8 cellular contexts compared by ENCODE assay signal in the genomic region with DNA sequence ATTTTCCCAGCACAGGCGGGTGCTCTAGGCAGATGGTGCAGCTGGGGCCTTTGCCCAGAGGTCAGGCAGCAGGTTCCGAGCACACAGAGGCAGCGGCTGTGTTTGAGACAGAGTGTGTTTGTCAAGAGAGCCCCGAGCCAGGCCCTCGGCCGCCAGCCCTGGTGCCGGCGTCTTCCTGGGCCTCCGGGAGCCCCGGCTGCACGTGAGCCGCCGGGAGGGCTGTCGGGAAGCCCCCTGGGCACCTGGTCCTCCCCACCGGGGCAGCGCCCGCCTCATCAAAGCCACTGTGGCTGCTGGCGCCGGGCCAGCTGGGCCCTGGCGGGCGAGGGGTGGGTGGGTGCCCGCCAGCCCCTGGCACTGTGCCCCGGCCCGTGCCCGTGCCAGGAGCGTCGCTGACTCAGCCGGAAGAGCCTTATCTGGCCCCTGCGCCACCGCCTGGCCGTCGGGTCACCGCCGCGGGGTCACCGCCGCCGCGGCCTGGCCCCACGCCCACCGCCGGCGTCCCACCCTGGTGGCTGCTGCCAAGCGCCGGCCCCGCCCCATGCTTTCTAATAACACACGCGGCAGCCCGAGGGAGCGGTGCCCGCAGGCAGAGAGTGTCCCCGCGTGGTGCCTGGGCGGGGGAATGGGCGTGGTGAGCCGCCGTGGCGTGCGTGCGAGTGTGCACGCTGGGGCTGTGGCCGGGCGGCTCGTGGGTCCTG. TPM values are rescaled to one million over a fixed set of nuclear protein-coding genes. Genes with fewer than 3 reads are reported as not detected.
DNase-seq lines count a peak whose midpoint lies in the region; ATAC-seq, FAIRE-seq and TF ChIP-seq lines count a peak whose summit lies in the region.

No MANE protein-coding gene starts in this region.

- peak overlapping the region; percentile 18; the same call in 1 of the 2 replicates for H3K9ac ChIP-seq in GM12878 (ENCODE audit: control insufficient read depth, insufficient read depth, low read length)

- DNase-seq in DMS53 (lab: John Stamatoyannopoulos, UW), result peak; percentile 78
- DNase-seq in T-helper 22 cell (ENCODE audit: low read depth), result peak; percentile 75
- DNase-seq in GM12878 (ENCODE audit: low read depth, low spot score), result no peak
- peak; percentile 80 to 86 for DNase-seq in left colon
- peak in 2 of 3 experiments; percentile 36 to 62 for DNase-seq in stimulated activated CD4-positive, alpha-beta T cell treated with anti-CD3 and anti-CD28 coated beads, TNF-alpha, amount 100 ng/mL, for 24 hours (ENCODE audit: low read depth in 3 of 3)
- DNase-seq in WERI-Rb-1, result no peak

- no peak for TF ChIP-seq CTCF in GM12878 (IDR thresholded peaks at IDR 0.05 in 2 of 3, conservative IDR thresholded peaks at IDR 0.05 in 1 of 3; ENCODE audit: control insufficient read depth in 2 of 3, extremely low read depth in 1 of 3, insufficient read depth in 1 of 3, low read depth in 3 of 3, low read length in 3 of 3)
- no peak for TF ChIP-seq CTCF in WERI-Rb-1 (IDR thresholded peaks at IDR 0.05; ENCODE audit: low read depth, low read length)

- peaks cover 30% of the 10 kb centered on the region in 2 experiments for H3K36me3 ChIP-seq in GM12878 (ENCODE audit: control insufficient read depth in 2 of 2, insufficient read depth in 2 of 2, low read length in 1 of 2)
- H3K36me3 ChIP-seq in WERI-Rb-1, result peaks cover 27% of the 10 kb centered on the region

- no peaks in the 10 kb centered on the region for H3K27me3 ChIP-seq in GM12878 (replicated peaks in 1 of 2; ENCODE audit: control insufficient read depth in 2 of 2, insufficient read depth in 2 of 2, low read length in 1 of 2)
- H3K27me3 ChIP-seq in WERI-Rb-1 (ENCODE audit: insufficient read depth, low read depth, severe bottlenecking), result no peaks in the 10 kb centered on the region

- no peak for FAIRE-seq in GM12878 (lab: Jason Lieb, UNC)

- H3K79me2 ChIP-seq in GM12878 (ENCODE audit: control insufficient read depth, insufficient read depth, low read length), result peaks cover 64% of the 10 kb centered on the region

- H3K4me3 ChIP-seq in GM12878 (peak overlapping the region; percentile 37; the same call in 1 of the 2 replicates), WERI-Rb-1 (ENCODE audit: low read depth, low read length) (no peak overlapping the region)

- SMC1A ChIA-PET in GM12878 (lab: Charles Lee; ENCODE audit: uncharacterized antibody, unreplicated experiment), result no interaction called here

- RAD21 ChIA-PET in GM12878 (lab: Charles Lee; ENCODE audit: unreplicated experiment), result no interaction called here

- ATAC-seq in HG03439 (IDR thresholded peaks at IDR 0.05; ENCODE audit: unreplicated experiment), result peak; percentile 33
- ATAC-seq in GM12878, result no peak
- ATAC-seq in left colon, result peak; percentile 80
- no peak for ATAC-seq in HG03039 (IDR thresholded peaks at IDR 0.05; ENCODE audit: unreplicated experiment)

- H3K4me1 ChIP-seq in GM12878 (ENCODE audit: control insufficient read depth, insufficient read depth, low read length), result peaks cover 7% of the 10 kb centered on the region

- intact Hi-C loops in GM12878 (cut with micrococcal nuclease; ENCODE audit: unreplicated experiment) (no loop called here), left colon (cut with DNase I, micrococcal nuclease) (no loop called here)

- 3% methylated on average over 59 of the region's 64 CpGs for WGBS in GM12878 (ENCODE audit: insufficient coverage, insufficient replicate concordance, low lambda C conversion rate, missing lambda C conversion rate)

- POLR2A ChIA-PET in GM12878 (lab: Charles Lee), result interaction anchor here (0.5 kb wide), 1 partner anchor 31 kb away, joined by 3 read pairs; no protein-coding TSS in a partner anchor

- TF ChIP-seq RAD21 in GM12878 (IDR thresholded peaks at IDR 0.05; ENCODE audit: insufficient read depth, low read depth, low read length), result no peak

- H4K20me1 ChIP-seq in GM12878 (ENCODE audit: control insufficient read depth, insufficient read depth), result no peaks in the 10 kb centered on the region; the same call in 1 of the 2 replicates

- H2AFZ ChIP-seq in GM12878 (ENCODE audit: control insufficient read depth, low read depth, low read length), result no peak overlapping the region

- H3K9me3 ChIP-seq in GM12878 (replicated peaks; ENCODE audit: control insufficient read depth, insufficient read depth, low read length), result peaks cover 4% of the 10 kb centered on the region
- no peaks in the 10 kb centered on the region for H3K9me3 ChIP-seq in WERI-Rb-1 (ENCODE audit: severe bottlenecking)

- BruUV-seq in GM12878 (replicated peaks; lab: Mats Ljungman, UMichigan), result no TSS peak

- no peak; the same call in none of the 2 replicates for TF ChIP-seq POLR2A in GM12878 (IDR thresholded peaks at IDR 0.05; ENCODE audit: low read depth, low read length)

- TF ChIP-seq EP300 in GM12878 (IDR thresholded peaks at IDR 0.05; ENCODE audit: borderline replicate concordance in 1 of 2, control insufficient read depth in 1 of 2, low read depth in 2 of 2, low read length in 2 of 2), result no peak

- CTCF ChIA-PET in GM12878 (lab: Yijun Ruan, JAX), result no interaction called here

- H3K4me2 ChIP-seq in GM12878 (ENCODE audit: control insufficient read depth, insufficient read depth), result peak overlapping the region; percentile 79

- in situ Hi-C loops in GM12878 (cut with MboI), result no loop called here

- peak overlapping the region; percentile 58 for H3K27ac ChIP-seq in GM12878 (ENCODE audit: control insufficient read depth, insufficient read depth)
- H3K27ac ChIP-seq in WERI-Rb-1, result no peak overlapping the region

RNA-seq across cellular contexts. Expression of gene ARID3A, which starts 14.9 kb away (rescaled TPM):
- 148 and 152 TPM in 2 replicates for total RNA-seq in GM12878 (2013; cell fraction: nucleolus; rRNA removed)
- total RNA-seq in GM12878 (2014; rRNA removed) (30.2 and 34.2 TPM in 2 replicates), GM12878 (2014; rRNA removed; fragmentation: Illumina TruSeq; extraction: Trizol) (18.3 and 23.6 TPM in 2 replicates), GM12878 (2021) (68.3 and 70.0 TPM in 2 replicates), left colon (10 to 100 TPM; 10.7 to 11.6 TPM)
- 10.8 TPM for polyA plus RNA-seq in GM12878 (2011; ENCODE audit: low read depth)
- polyA plus RNA-seq in GM12878 (2011; rRNA removed) (6.5 and 17.1 TPM in 2 replicates), GM12878 (2014; fragmentation: Illumina TruSeq; extraction: Trizol) (5.7 and 16.3 TPM in 2 replicates), GM12878 (2014; fragmentation: Nextera tagmentation; extraction: Ambion mirVana) (1 to 10 TPM in 1 of 2 experiments, under 1 TPM in 1; 0.76 to 1.6 TPM), GM12878 (2014; rRNA removed) (37.0 and 45.1 TPM in 2 replicates), GM12878 (2016; fragmentation: Nextera tagmentation; extraction: Ambion mirVana) (1 to 10 TPM; 8.9 to 9.6 TPM)
- polyA plus RNA-seq in GM12878 (2011; cell fraction: cytosol; rRNA removed), result 22.9 and 33.7 TPM in 2 replicates
- 52.3 and 76.3 TPM in 2 replicates for polyA plus RNA-seq in GM12878 (2011; cell fraction: nucleus; rRNA removed)
- polyA plus RNA-seq in GM12878 (2012), result 33.7 and 35.9 TPM in 2 replicates
- 42.1 and 69.0 TPM in 2 replicates for polyA minus RNA-seq in GM12878 (2011; rRNA and poly(A)+ RNA removed)
- polyA minus RNA-seq in GM12878 (2011; cell fraction: cytosol; rRNA and poly(A)+ RNA removed), result 48.9 and 50.8 TPM in 2 replicates
- polyA minus RNA-seq in GM12878 (2011; cell fraction: nucleus; rRNA and poly(A)+ RNA removed), result 33.1 and 53.2 TPM in 2 replicates

RNA-seq across cellular contexts. Expression of gene KISS1R, which starts 23.6 kb away (rescaled TPM):
- 16.9 and 18.1 TPM in 2 replicates for total RNA-seq in GM12878 (2013; cell fraction: nucleolus; rRNA removed)
- total RNA-seq in GM12878 (2014; rRNA removed), result 0.60 and 2.7 TPM in 2 replicates
- not detected in 2 replicates for total RNA-seq in GM12878 (2014; rRNA removed; fragmentation: Illumina TruSeq; extraction: Trizol)
- total RNA-seq in GM12878 (2021), result 1.8 TPM in 2 replicates
- 0.30 TPM for polyA plus RNA-seq in GM12878 (2011; ENCODE audit: low read depth)
- 1.6 and 2.8 TPM in 2 replicates for polyA plus RNA-seq in GM12878 (2011; rRNA removed)
- polyA plus RNA-seq in GM12878 (2011; cell fraction: cytosol; rRNA removed), result 2.7 and 4.7 TPM in 2 replicates
- 19.3 and 20.1 TPM in 2 replicates for polyA plus RNA-seq in GM12878 (2011; cell fraction: nucleus; rRNA removed)
- 1.9 and 2.3 TPM in 2 replicates for polyA plus RNA-seq in GM12878 (2012)
- polyA plus RNA-seq in GM12878 (2014; fragmentation: Illumina TruSeq; extraction: Trizol), result not detected in 2 replicates
- under 1 TPM in 1 of 2 experiments, not detected in 1; 0.13 TPM for polyA plus RNA-seq in GM12878 (2014; fragmentation: Nextera tagmentation; extraction: Ambion mirVana)
- 0.83 and 2.1 TPM in 2 replicates for polyA plus RNA-seq in GM12878 (2014; rRNA removed)
- 1 to 10 TPM in 1 of 2 experiments, under 1 TPM in 1; 0.14 to 1.4 TPM for polyA plus RNA-seq in GM12878 (2016; fragmentation: Nextera tagmentation; extraction: Ambion mirVana)
- polyA minus RNA-seq in GM12878 (2011; rRNA and poly(A)+ RNA removed), result 0.29 and 1.3 TPM in 2 replicates
- polyA minus RNA-seq in GM12878 (2011; cell fraction: cytosol; rRNA and poly(A)+ RNA removed), result 1.9 and 2.8 TPM in 2 replicates
- polyA minus RNA-seq in GM12878 (2011; cell fraction: nucleus; rRNA and poly(A)+ RNA removed), result 1.7 and 3.2 TPM in 2 replicates
- total RNA-seq in left colon, result not detected

RNA-seq across cellular contexts. Expression of gene R3HDM4, which starts 27.7 kb away (rescaled TPM):
- total RNA-seq in GM12878 (2013; cell fraction: nucleolus; rRNA removed), result 17.9 and 20.1 TPM in 2 replicates
- total RNA-seq in GM12878 (2014; rRNA removed) (24.3 and 28.1 TPM in 2 replicates), GM12878 (2014; rRNA removed; fragmentation: Illumina TruSeq; extraction: Trizol) (18.2 and 19.6 TPM in 2 replicates), GM12878 (2021) (51.6 and 54.5 TPM in 2 replicates), left colon (10 to 100 TPM; 54.6 to 66.4 TPM)
- 14.1 TPM for polyA plus RNA-seq in GM12878 (2011; ENCODE audit: low read depth)
- polyA plus RNA-seq in GM12878 (2011; rRNA removed) (12.1 and 26.1 TPM in 2 replicates), GM12878 (2014; fragmentation: Illumina TruSeq; extraction: Trizol) (16.4 and 27.2 TPM in 2 replicates), GM12878 (2014; fragmentation: Nextera tagmentation; extraction: Ambion mirVana) (1 to 10 TPM; 1.3 to 4.2 TPM), GM12878 (2014; rRNA removed) (65.8 and 78.8 TPM in 2 replicates), GM12878 (2016; fragmentation: Nextera tagmentation; extraction: Ambion mirVana) (10 to 100 TPM; 36.0 to 44.0 TPM)
- 43.8 and 54.5 TPM in 2 replicates for polyA plus RNA-seq in GM12878 (2011; cell fraction: cytosol; rRNA removed)
- 41.0 and 44.6 TPM in 2 replicates for polyA plus RNA-seq in GM12878 (2011; cell fraction: nucleus; rRNA removed)
- polyA plus RNA-seq in GM12878 (2012), result 39.6 and 50.1 TPM in 2 replicates
- 8.9 and 20.7 TPM in 2 replicates for polyA minus RNA-seq in GM12878 (2011; rRNA and poly(A)+ RNA removed)
- polyA minus RNA-seq in GM12878 (2011; cell fraction: cytosol; rRNA and poly(A)+ RNA removed), result 11.9 and 12.1 TPM in 2 replicates
- 4.8 and 6.7 TPM in 2 replicates for polyA minus RNA-seq in GM12878 (2011; cell fraction: nucleus; rRNA and poly(A)+ RNA removed)

RNA-seq across cellular contexts. Expression of gene WDR18, which starts 43.4 kb away (rescaled TPM):
- 32.4 and 34.2 TPM in 2 replicates for total RNA-seq in GM12878 (2013; cell fraction: nucleolus; rRNA removed)
- total RNA-seq in GM12878 (2014; rRNA removed) (85.0 and 97.5 TPM in 2 replicates), GM12878 (2014; rRNA removed; fragmentation: Illumina TruSeq; extraction: Trizol) (13.6 and 16.5 TPM in 2 replicates), GM12878 (2021) (92.1 and 97.3 TPM in 2 replicates), left colon (10 to 100 TPM; 21.5 to 28.1 TPM)
- polyA plus RNA-seq in GM12878 (2011; ENCODE audit: low read depth), result 15.8 TPM
- polyA plus RNA-seq in GM12878 (2011; rRNA removed) (7.5 and 27.3 TPM in 2 replicates), GM12878 (2014; fragmentation: Illumina TruSeq; extraction: Trizol) (4.5 and 8.8 TPM in 2 replicates), GM12878 (2014; fragmentation: Nextera tagmentation; extraction: Ambion mirVana) (1 to 10 TPM; 3.0 to 3.3 TPM), GM12878 (2014; rRNA removed) (106 and 131 TPM in 2 replicates), GM12878 (2016; fragmentation: Nextera tagmentation; extraction: Ambion mirVana) (100 to 1,000 TPM; 192 to 206 TPM)
- polyA plus RNA-seq in GM12878 (2011; cell fraction: cytosol; rRNA removed), result 48.8 and 85.0 TPM in 2 replicates
- polyA plus RNA-seq in GM12878 (2011; cell fraction: nucleus; rRNA removed), result 165 and 192 TPM in 2 replicates
- polyA plus RNA-seq in GM12878 (2012), result 49.6 and 54.3 TPM in 2 replicates
- 22.5 and 45.0 TPM in 2 replicates for polyA minus RNA-seq in GM12878 (2011; rRNA and poly(A)+ RNA removed)
- polyA minus RNA-seq in GM12878 (2011; cell fraction: cytosol; rRNA and poly(A)+ RNA removed), result 36.3 and 42.0 TPM in 2 replicates
- 27.1 and 39.9 TPM in 2 replicates for polyA minus RNA-seq in GM12878 (2011; cell fraction: nucleus; rRNA and poly(A)+ RNA removed)

RNA-seq across cellular contexts. Expression of gene RNU6-9, which starts 47.5 kb away (rescaled TPM):
- not detected in 2 replicates for total RNA-seq in GM12878 (2013; cell fraction: nucleolus; rRNA removed)
- total RNA-seq in GM12878 (2014; rRNA removed), result not detected in 2 replicates
- not detected in 2 replicates for total RNA-seq in GM12878 (2014; rRNA removed; fragmentation: Illumina TruSeq; extraction: Trizol)
- total RNA-seq in GM12878 (2021), result not detected in 2 replicates
- polyA plus RNA-seq in GM12878 (2011; ENCODE audit: low read depth), result not detected
- not detected in 2 replicates for polyA plus RNA-seq in GM12878 (2011; rRNA removed)
- polyA plus RNA-seq in GM12878 (2011; cell fraction: cytosol; rRNA removed), result not detected in 2 replicates
- polyA plus RNA-seq in GM12878 (2011; cell fraction: nucleus; rRNA removed), result not detected in 2 replicates
- not detected in 2 replicates for polyA plus RNA-seq in GM12878 (2012)
- polyA plus RNA-seq in GM12878 (2014; fragmentation: Illumina TruSeq; extraction: Trizol), result not detected in 2 replicates
- not detected for polyA plus RNA-seq in GM12878 (2014; fragmentation: Nextera tagmentation; extraction: Ambion mirVana)
- polyA plus RNA-seq in GM12878 (2014; rRNA removed), result not detected in 2 replicates
- polyA plus RNA-seq in GM12878 (2016; fragmentation: Nextera tagmentation; extraction: Ambion mirVana), result not detected
- polyA minus RNA-seq in GM12878 (2011; rRNA and poly(A)+ RNA removed), result 1,322 TPM in 1 of 2 replicates, not detected in the other
- polyA minus RNA-seq in GM12878 (2011; cell fraction: cytosol; rRNA and poly(A)+ RNA removed), result not detected in 2 replicates
- under 0.01 TPM in 1 of 2 replicates, not detected in the other for polyA minus RNA-seq in GM12878 (2011; cell fraction: nucleus; rRNA and poly(A)+ RNA removed)
- total RNA-seq in left colon, result not detected

Comparison
In these comparisons a context has a peak if more than half of its experiments do, and no peak if none do; other contexts are left out.
1. DNase-seq: peak in DMS53 (single experiment), T-helper 22 cell (single experiment), left colon (2 of 2) and stimulated activated CD4-positive, alpha-beta T cell treated with anti-CD3 and anti-CD28 coated beads, TNF-alpha, amount 100 ng/mL, for 24 hours (2 of 3); none in GM12878 (single experiment) and WERI-Rb-1 (single experiment).
2. ATAC-seq: peak in HG03439 (single experiment) and left colon (single experiment); none in GM12878 (single experiment) and HG03039 (single experiment).